Comparison of ENCODE assay signal across 8 cellular contexts in genomic region chr19:33064778-33065550, GRCh38. TPM values are rescaled to one million over a fixed set of nuclear protein-coding genes. Genes with fewer than 3 reads are reported as not detected.
DNase-seq lines count a peak whose midpoint lies in the region; ATAC-seq, FAIRE-seq and TF ChIP-seq lines count a peak whose summit lies in the region.

RHPN2 (minus strand) TSS chr19:33064888; CDS start chr19:33064852, 36 bp downstream.

- H3K36me3 ChIP-seq in BLaER1: no peaks in the 10 kb centered on the region
- no peaks in the 10 kb centered on the region for H3K36me3 ChIP-seq in parathyroid adenoma (ENCODE audit: control insufficient read depth, insufficient read depth, low read length)
- no peaks in the 10 kb centered on the region for H3K36me3 ChIP-seq in urinary bladder (ENCODE audit: insufficient read depth)

- H3K4me3 ChIP-seq in BLaER1: peak within 1 kb of the TSS; percentile 62
- H3K4me3 ChIP-seq in parathyroid adenoma (ENCODE audit: low read depth, low read length): peak within 1 kb of the TSS; percentile 59
- peak within 1 kb of the TSS; percentile 87 for H3K4me3 ChIP-seq in urinary bladder (ENCODE audit: low read depth, low read length)

- H3K9ac ChIP-seq in BLaER1 (no peak within 1 kb of the TSS), parathyroid adenoma (no peak within 1 kb of the TSS)

- TF ChIP-seq CTCF in parathyroid adenoma (IDR thresholded peaks at IDR 0.05): no peak

- H3K4me2 ChIP-seq in BLaER1: peak within 1 kb of the TSS; percentile 81
- peak within 1 kb of the TSS; percentile 82 for H3K4me2 ChIP-seq in parathyroid adenoma (ENCODE audit: low read length)

- FAIRE-seq in RCC 7860 (lab: Jason Lieb, UNC): no peak

- peaks cover 30% of the 10 kb centered on the region for H3K27me3 ChIP-seq in BLaER1
- H3K27me3 ChIP-seq in parathyroid adenoma (ENCODE audit: control insufficient read depth, insufficient read depth, low read length): no peaks in the 10 kb centered on the region

- no peak within 1 kb of the TSS for H3K27ac ChIP-seq in BLaER1
- peak within 1 kb of the TSS; percentile 10 for H3K27ac ChIP-seq in parathyroid adenoma
- H3K27ac ChIP-seq in urinary bladder (ENCODE audit: low read depth): no peak within 1 kb of the TSS

- peaks cover 26% of the 10 kb centered on the region for H4K20me1 ChIP-seq in BLaER1

- H3K79me2 ChIP-seq in parathyroid adenoma: peaks cover 2% of the 10 kb centered on the region

- H3K9me3 ChIP-seq in BLaER1 (no peaks in the 10 kb centered on the region), parathyroid adenoma (ENCODE audit: control insufficient read depth, low read length) (no peaks in the 10 kb centered on the region)

- H2AFZ ChIP-seq in parathyroid adenoma: peak within 1 kb of the TSS; percentile 95

- WGBS in urinary bladder: 2% methylated on average over 85 of the region's 87 CpGs

- peaks cover 20% of the 10 kb centered on the region for H3K4me1 ChIP-seq in BLaER1
- peaks cover 4% of the 10 kb centered on the region for H3K4me1 ChIP-seq in parathyroid adenoma
- no peaks in the 10 kb centered on the region for H3K4me1 ChIP-seq in urinary bladder (ENCODE audit: insufficient read depth)

- DNase-seq in HT1080 (ENCODE audit: low read depth) (peak; percentile 49), RCC 7860 (ENCODE audit: low spot score) (peak; percentile 55), germinal center (ENCODE audit: low spot score) (peak; percentile 78)
- peak; percentile 31 for DNase-seq in activated T-helper 9 cell treated with anti-CD3 and anti-CD28 coated beads, Interleukin-2, amount 50 U/mL, for 16 hours (ENCODE audit: low read depth)

- ATAC-seq in GM19372 (IDR thresholded peaks at IDR 0.05; ENCODE audit: low read depth, unreplicated experiment): peak; percentile 75

RNA-seq across cellular contexts. Expression of gene RHPN2, which starts in this region (rescaled TPM):
- total RNA-seq in HT1080 (2014; rRNA removed; shearing (Covaris generic)): 13.0 and 17.0 TPM in 2 replicates
- 7.5 and 9.2 TPM in 2 replicates for polyA plus RNA-seq in HT1080 (2015; cell fraction: cytosol; rRNA removed)
- polyA plus RNA-seq in HT1080 (2015; cell fraction: nucleus; rRNA removed): 13.6 and 15.2 TPM in 2 replicates
- 3.5 TPM for total RNA-seq in urinary bladder
- polyA plus RNA-seq in urinary bladder: 1.8 TPM
